ENCODE assay signal across 16 cellular contexts in the genomic region with DNA sequence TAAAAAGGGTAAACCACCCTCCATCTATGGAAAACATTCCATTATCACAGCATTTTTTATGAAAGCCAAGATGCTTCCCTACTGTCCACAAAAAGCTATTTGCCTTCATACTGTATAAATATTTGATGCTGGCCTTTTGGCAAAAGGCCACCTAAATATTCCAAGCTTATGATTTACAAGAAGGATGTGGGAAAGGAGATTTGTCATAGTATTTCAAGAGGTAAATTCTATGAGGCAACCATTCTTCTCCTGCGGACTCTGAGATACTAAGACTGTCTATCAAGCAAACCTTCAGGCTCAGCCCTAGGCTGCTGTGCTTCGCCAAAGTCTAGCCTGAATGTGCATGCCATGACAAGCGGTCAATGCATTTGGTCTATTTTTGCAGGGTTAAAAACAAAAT.
"Had no signal": no experiment of that assay in that cellular context is flagged by ENCODE, and none has a peak within 500 bp of the region (broad histone marks: within the 10 kb centered on the region; RNA-seq: fewer than 3 reads in every experiment).

No MANE protein-coding gene starts in this region.

- DNase-seq: activated CD4-positive, alpha-beta T cell treated with anti-CD3 and anti-CD28 coated beads, Interleukin-2, amount 10 ng/mL, durations not matched to agents 24 days and 14 days; activated CD8-positive, alpha-beta memory T cell treated with anti-CD3 and anti-CD28 coated beads for 24 hours; activated naive CD4-positive, alpha-beta T cell treated with Interleukin-2 at 50 U/mL for 16 hours; activated naive CD8-positive, alpha-beta T cell treated with anti-CD3 and anti-CD28 coated beads, Interleukin-2, amount 50 U/mL, for 24 hours; effector CD8-positive, alpha-beta T cell; heart left ventricle; left ventricle myocardium superior; right lobe of liver; stimulated activated naive CD8-positive, alpha-beta T cell treated with anti-CD3 and anti-CD28 coated beads, Interleukin-15, Interleukin-2, amounts not matched to agents 100 U/mL and 50 U/mL, for 24 hours; T-helper 1 cell; upper lobe of right lung; WERI-Rb-1 had no signal

- H3K4me1 ChIP-seq: right lobe of liver, suprapubic skin, upper lobe of right lung had no signal

- H3K27ac ChIP-seq: coronary artery, heart left ventricle, right lobe of liver, suprapubic skin, upper lobe of right lung, WERI-Rb-1 had no signal

- H3K36me3 ChIP-seq: heart left ventricle, right lobe of liver, suprapubic skin, upper lobe of right lung, WERI-Rb-1 had no signal

- H3K4me1 Mint-ChIP-seq: activated CD4-positive, alpha-beta T cell treated with anti-CD3 and anti-CD28 coated beads, Interleukin-2, amount 10 ng/mL, durations not matched to agents 24 days and 14 days; nephron had no signal

- H3K9me3 ChIP-seq: heart left ventricle, right lobe of liver, suprapubic skin, upper lobe of right lung had no signal

- H3K9me3 Mint-ChIP-seq: activated CD4-positive, alpha-beta T cell treated with anti-CD3 and anti-CD28 coated beads, Interleukin-2, amount 10 ng/mL, durations not matched to agents 24 days and 14 days; activated naive CD8-positive, alpha-beta T cell treated with anti-CD3 and anti-CD28 coated beads, Interleukin-2, amount 50 U/mL, for 24 hours; nephron had no signal

- ATAC-seq: activated naive CD8-positive, alpha-beta T cell treated with anti-CD3 and anti-CD28 coated beads, Interleukin-2, amount 50 U/mL, for 24 hours; heart left ventricle; left ventricle myocardium superior; right lobe of liver; stimulated activated naive CD8-positive, alpha-beta T cell treated with anti-CD3 and anti-CD28 coated beads, Interleukin-15, Interleukin-2, amounts not matched to agents 100 U/mL and 50 U/mL, for 24 hours; upper lobe of right lung had no signal

- H3K4me3 Mint-ChIP-seq: activated CD4-positive, alpha-beta T cell treated with anti-CD3 and anti-CD28 coated beads, Interleukin-2, amount 10 ng/mL, durations not matched to agents 24 days and 14 days; activated naive CD8-positive, alpha-beta T cell treated with anti-CD3 and anti-CD28 coated beads, Interleukin-2, amount 50 U/mL, for 24 hours; nephron had no signal

- H3K27ac Mint-ChIP-seq: activated CD4-positive, alpha-beta T cell treated with anti-CD3 and anti-CD28 coated beads, Interleukin-2, amount 10 ng/mL, durations not matched to agents 24 days and 14 days; activated naive CD8-positive, alpha-beta T cell treated with anti-CD3 and anti-CD28 coated beads, Interleukin-2, amount 50 U/mL, for 24 hours; nephron; progenitor cell of endocrine pancreas had no signal

- H3K27me3 Mint-ChIP-seq: activated CD4-positive, alpha-beta T cell treated with anti-CD3 and anti-CD28 coated beads, Interleukin-2, amount 10 ng/mL, durations not matched to agents 24 days and 14 days; activated naive CD8-positive, alpha-beta T cell treated with anti-CD3 and anti-CD28 coated beads, Interleukin-2, amount 50 U/mL, for 24 hours; progenitor cell of endocrine pancreas had no signal

- H3K27me3 ChIP-seq: heart left ventricle, right lobe of liver, suprapubic skin, upper lobe of right lung had no signal

- H3K4me3 ChIP-seq: coronary artery, heart left ventricle, right lobe of liver, suprapubic skin, upper lobe of right lung had no signal
